In genomic region chr3:50156991-50157493, GRCh38 we compare ENCODE assay signal across 1 cellular context.
TF ChIP-seq lines count a peak whose summit lies in the region.

No MANE protein-coding gene starts in this region.

TF ChIP-seq in IMR-90, 13 proteins besides CTCF, POLR2A, EP300 and RAD21 (continued from another document):
- no peak for TF ChIP-seq USF2 (IDR thresholded peaks at IDR 0.05; ENCODE audit: low read depth, low read length)
